ENCODE assay signal across 15 cellular contexts in genomic region chr1:94079056-94079990, GRCh38. TPM values are rescaled to one million over a fixed set of nuclear protein-coding genes. Genes with fewer than 3 reads are reported as not detected.
DNase-seq lines count a peak whose midpoint lies in the region; ATAC-seq, FAIRE-seq and TF ChIP-seq lines count a peak whose summit lies in the region.
"Had no signal": no experiment of that assay in that cellular context is flagged by ENCODE, and none has a peak within 500 bp of the region (broad histone marks: within the 10 kb centered on the region; RNA-seq: fewer than 3 reads in every experiment).

No MANE protein-coding gene starts in this region.

- TF ChIP-seq POLR2A in GM12892 (IDR thresholded peaks at IDR 0.05; ENCODE audit: low read depth, low read length): no peak

- H3K27ac ChIP-seq in aorta (ENCODE audit: low read depth in 1 of 2, low read length in 2 of 2): no peak overlapping the region
- H3K27ac ChIP-seq: ascending aorta, psoas muscle, SK-N-MC, upper lobe of left lung had no signal

- intact Hi-C loops in left ventricle myocardium superior (cut with micrococcal nuclease) (no loop called here), aorta (cut with DNase I) (no loop called here)

- DNase-seq in GM12892 (ENCODE audit: insufficient read length) (no peak), NCI-H2227 treated with DMSO at 0.1 percent for 48 hours (lab: John Stamatoyannopoulos, UW) (peak; percentile 66), iPS-NIHi11 (ENCODE audit: low spot score) (peak; percentile 28), retina (peak; percentile 87), left ventricle myocardium superior (no peak), HTR-8/SVneo (ENCODE audit: insufficient read length, low spot score) (no peak), aorta (no peak)
- DNase-seq: activated effector memory CD4-positive, alpha-beta T cell treated with Interleukin-2 at 50 U/mL for 16 hours; psoas muscle; stimulated activated CD4-positive, alpha-beta T cell treated with anti-CD3 and anti-CD28 coated beads, Interleukin-1b, Interleukin-23, amount 100 ng/mL, for 48 hours; stimulated activated CD8-positive, alpha-beta memory T cell treated with anti-CD3 and anti-CD28 coated beads, Interleukin-4, amount 100 ng/mL, for 48 hours; upper lobe of left lung had no signal

- H3K4me3 ChIP-seq in aorta (ENCODE audit: low read length in 2 of 2): no peak overlapping the region
- H3K4me3 ChIP-seq: ascending aorta, psoas muscle, SK-N-MC, upper lobe of left lung had no signal

- H3K27me3 ChIP-seq in aorta (ENCODE audit: control insufficient read depth in 1 of 2, insufficient read depth in 2 of 2, low read length in 1 of 2): no peaks in the 10 kb centered on the region
- H3K27me3 ChIP-seq: ascending aorta, upper lobe of left lung had no signal

- WGBS in aorta, 2 donors: 93 to 97% methylated on average over 6 of the region's 6 CpGs

- H3K9me3 ChIP-seq in aorta (ENCODE audit: control insufficient read depth, low read length): no peaks in the 10 kb centered on the region
- H3K9me3 ChIP-seq: ascending aorta, psoas muscle, upper lobe of left lung had no signal

- no peaks in the 10 kb centered on the region for H3K4me1 ChIP-seq in aorta (ENCODE audit: control insufficient read depth in 1 of 2, insufficient read depth in 2 of 2, low read length in 2 of 2)
- H3K4me1 ChIP-seq: ascending aorta, psoas muscle, upper lobe of left lung had no signal

- ATAC-seq in HG02840 (IDR thresholded peaks at IDR 0.05; ENCODE audit: low FRiP score, unreplicated experiment): no peak
- ATAC-seq in left ventricle myocardium superior: no peak
- no peak for ATAC-seq in aorta (ENCODE audit: low FRiP score)
- ATAC-seq: psoas muscle had no signal

- no peaks in the 10 kb centered on the region for H3K36me3 ChIP-seq in aorta (ENCODE audit: control insufficient read depth in 1 of 2, insufficient read depth in 2 of 2, low read length in 1 of 2)
- H3K36me3 ChIP-seq: ascending aorta, upper lobe of left lung had no signal

- FAIRE-seq in GM12892 (lab: Jason Lieb, UNC) (peak; percentile 27), HTR-8/SVneo (lab: Jason Lieb, UNC) (no peak)

RNA-seq across cellular contexts. Expression of gene ABCA4, which starts 41.6 kb away (rescaled TPM):
- 0.55 TPM for polyA plus RNA-seq in GM12892 (2012; ENCODE audit: missing spikeins)
- total RNA-seq in left ventricle myocardium superior (0.55 TPM), aorta (under 1 TPM; 0.16 to 0.63 TPM)
- under 1 TPM; 0.08 to 0.25 TPM for polyA plus RNA-seq in aorta
- total RNA-seq: ascending aorta had no signal

Comparison
In these comparisons a context has a peak if more than half of its experiments do, and no peak if none do; other contexts are left out.
1. DNase-seq: peak in NCI-H2227 treated with DMSO at 0.1 percent for 48 hours (single experiment), iPS-NIHi11 (single experiment) and retina (single experiment); none in GM12892 (single experiment), left ventricle myocardium superior (single experiment), HTR-8/SVneo (single experiment) and aorta (0 of 2).